ENCODE assay signal across 22 cellular contexts in genomic region chr1:100710881-100711660, GRCh38. TPM values are rescaled to one million over a fixed set of nuclear protein-coding genes. Genes with fewer than 3 reads are reported as not detected.
DNase-seq lines count a peak whose midpoint lies in the region; ATAC-seq and TF ChIP-seq lines count a peak whose summit lies in the region.
"Had no signal": no experiment of that assay in that cellular context is flagged by ENCODE, and none has a peak within 500 bp of the region (broad histone marks: within the 10 kb centered on the region; RNA-seq: fewer than 3 reads in every experiment).

No MANE protein-coding gene starts in this region.

- no peaks in the 10 kb centered on the region for H3K4me1 ChIP-seq in mammary epithelial cell (ENCODE audit: insufficient read depth, low read length)
- H3K4me1 ChIP-seq: vagina had no signal

- H2AFZ ChIP-seq in mammary epithelial cell (ENCODE audit: low read depth, low read length), result no peak overlapping the region
- H2AFZ ChIP-seq: hepatocyte had no signal

- in situ Hi-C loops in KBM-7 (cut with MboI; ENCODE audit: low pct_unique_long_range_greater_than_20kb, low sequenced_read_pairs) (no loop called here), mammary epithelial cell (cut with MboI; ENCODE audit: low sequenced_read_pairs in 2 of 2) (no loop called here)

- CTCF ChIA-PET in mammary epithelial cell (lab: Charles Lee; ENCODE audit: low non-redundant PET), result no interaction called here

- WGBS in mammary epithelial cell (ENCODE audit: low coverage, missing lambda C conversion rate), result 90% methylated on average over 1 of the region's 1 CpG

- no peaks in the 10 kb centered on the region for H3K27me3 ChIP-seq in mammary epithelial cell (ENCODE audit: insufficient read depth, low read length)
- H3K27me3 ChIP-seq: adrenal gland, hepatocyte, vagina had no signal

- no peak overlapping the region for H3K4me2 ChIP-seq in mammary epithelial cell (ENCODE audit: insufficient read depth, low read depth, low read length)
- H3K4me2 ChIP-seq: hepatocyte had no signal

- TF ChIP-seq CTCF in mammary epithelial cell (conservative IDR thresholded peaks at IDR 0.05 in 1 of 2, IDR thresholded peaks at IDR 0.05 in 1 of 2; ENCODE audit: extremely low read depth in 1 of 2, insufficient read depth in 1 of 2, low read depth in 1 of 2, low read length in 2 of 2), result no peak
- TF ChIP-seq CTCF in foreskin fibroblast (IDR thresholded peaks at IDR 0.05; ENCODE audit: low read depth, low read length), result no peak

- H3K27ac ChIP-seq in mammary epithelial cell (ENCODE audit: insufficient read depth, low read depth, low read length), result no peak overlapping the region
- H3K27ac ChIP-seq: adrenal gland, hepatocyte, vagina had no signal

- H4K20me1 ChIP-seq in mammary epithelial cell (ENCODE audit: insufficient read depth, low read length), result no peaks in the 10 kb centered on the region

- intact Hi-C loops in mammary epithelial cell (cut with micrococcal nuclease), result no loop called here

- H3K36me3 ChIP-seq in mammary epithelial cell (ENCODE audit: insufficient read depth, low read length), result no peaks in the 10 kb centered on the region
- H3K36me3 ChIP-seq: adrenal gland, vagina had no signal

- peak; percentile 20 for DNase-seq in AG20443 (ENCODE audit: low spot score)
- peak; percentile 7 for DNase-seq in KBM-7
- peak; percentile 29 for DNase-seq in mammary epithelial cell
- peak; percentile 16 to 23 for DNase-seq in foreskin fibroblast
- DNase-seq in NCI-H1417 (lab: John Stamatoyannopoulos, UW), result no peak
- DNase-seq: activated CD4-positive, alpha-beta T cell treated with anti-CD3 and anti-CD28 coated beads, Interleukin-2, amount 10 ng/mL, durations not matched to agents 7 days and 5 days; activated CD8-positive, alpha-beta memory T cell treated with anti-CD3 and anti-CD28 coated beads, Interleukin-2, amount 50 U/mL, for 48 hours; activated gamma-delta T cell; adrenal gland; CD8-positive, alpha-beta memory T cell; DMS79; NCI-H1930; retina; stimulated activated CD4-positive, alpha-beta T cell treated with anti-CD3 and anti-CD28 coated beads, Interleukin-15, amount 100 ng/mL, for 24 hours; T-helper 1 cell had no signal

- no peak overlapping the region for H3K9ac ChIP-seq in mammary epithelial cell (ENCODE audit: insufficient read depth, low read length)

- BruUV-seq in mammary epithelial cell (replicated peaks; lab: Mats Ljungman, UMichigan), result no TSS peak

- no peaks in the 10 kb centered on the region for H3K9me3 ChIP-seq in mammary epithelial cell (replicated peaks; ENCODE audit: insufficient read depth, low read length)
- H3K9me3 ChIP-seq: adrenal gland, vagina had no signal

- dilution Hi-C loops in mammary epithelial cell (cut with HindIII; ENCODE audit: low sequenced_read_pairs), result no loop called here

- H3K79me2 ChIP-seq in mammary epithelial cell (ENCODE audit: insufficient read depth, low read length), result no peaks in the 10 kb centered on the region
- H3K79me2 ChIP-seq: hepatocyte had no signal

- H3K4me3 ChIP-seq in mammary epithelial cell (replicated peaks in 1 of 3; ENCODE audit: insufficient read depth in 1 of 3, low read depth in 2 of 3, low read length in 3 of 3) (no peak overlapping the region), foreskin fibroblast (ENCODE audit: low read depth in 1 of 2, low read length in 2 of 2) (no peak overlapping the region)
- H3K4me3 ChIP-seq: adrenal gland, hepatocyte, lung, vagina had no signal

- ATAC-seq in HG02852 (IDR thresholded peaks at IDR 0.05; ENCODE audit: unreplicated experiment) (no peak), HG03439 (IDR thresholded peaks at IDR 0.05; ENCODE audit: unreplicated experiment) (no peak), GM19324 (IDR thresholded peaks at IDR 0.05; ENCODE audit: low FRiP score, unreplicated experiment) (no peak)

RNA-seq across cellular contexts. Expression of gene VCAM1, which starts 8.5 kb away (rescaled TPM):
- under 1 TPM in 1 of 2 donors, not detected in 1; 0.17 TPM for total RNA-seq in mammary epithelial cell
- not detected for polyA plus RNA-seq in mammary epithelial cell
- polyA minus RNA-seq in mammary epithelial cell, result not detected
- total RNA-seq: activated CD4-positive, alpha-beta T cell treated with anti-CD3 and anti-CD28 coated beads, Interleukin-2, amount 10 ng/mL, durations not matched to agents 7 days and 5 days had no signal
- polyA plus RNA-seq: keratinocyte had no signal

Comparison
In these comparisons a context has a peak if more than half of its experiments do, and no peak if none do; other contexts are left out.
1. DNase-seq: peak in AG20443 (single experiment), KBM-7 (single experiment), mammary epithelial cell (single experiment) and foreskin fibroblast (2 of 2); none in NCI-H1417 (0 of 3).